Comparison of ENCODE assay signal across 34 cellular contexts in the genomic region with DNA sequence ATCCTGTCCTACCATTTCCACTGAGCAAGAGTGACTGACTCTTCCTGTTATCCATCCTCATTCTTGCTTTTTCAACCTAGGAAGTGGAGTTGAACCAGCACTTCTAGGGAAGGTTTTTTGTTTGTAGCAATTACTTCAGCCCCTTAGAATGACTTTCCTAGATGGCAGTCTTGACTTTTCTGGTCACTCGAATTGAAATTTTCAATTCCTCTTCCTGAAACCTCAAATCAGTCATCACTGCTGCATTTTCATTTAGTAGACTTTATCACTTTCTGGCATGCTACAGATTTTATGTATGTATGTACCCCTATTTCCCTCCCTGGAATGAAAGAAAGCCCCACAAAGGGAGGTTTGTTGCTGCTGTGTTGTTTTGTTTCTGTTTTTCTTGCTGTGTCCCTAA.
"Had no signal": no experiment of that assay in that cellular context is flagged by ENCODE, and none has a peak within 500 bp of the region (broad histone marks: within the 10 kb centered on the region; RNA-seq: fewer than 3 reads in every experiment).

No MANE protein-coding gene starts in this region.

- H3K27ac ChIP-seq: ascending aorta, cardiac muscle cell, PC-9, RWPE1, WERI-Rb-1 had no signal

- DNase-seq: activated CD4-positive, alpha-beta T cell treated with anti-CD3 and anti-CD28 coated beads, Interleukin-2, amount 10 ng/mL, durations not matched to agents 24 days and 14 days; activated CD4-positive, alpha-beta T cell treated with anti-CD3 and anti-CD28 coated beads, Interleukin-2, amount 50 U/mL, for 4 hours; activated CD8-positive, alpha-beta T cell treated with anti-CD3 and anti-CD28 coated beads for 36 hours; activated effector memory CD4-positive, alpha-beta T cell treated with anti-CD3 and anti-CD28 coated beads, Interleukin-2, amount 50 U/mL, for 16 hours; activated naive CD4-positive, alpha-beta T cell treated with Interleukin-2 at 50 U/mL for 16 hours; activated naive CD8-positive, alpha-beta T cell treated with anti-CD3 and anti-CD28 coated beads, Interleukin-2, amount 10 ng/mL, durations not matched to agents 7 days and 5 days; activated T-cell treated with anti-CD3 and anti-CD28 coated beads, Interleukin-2, amount 50 U/mL, for 1 hour; activated T-cell treated with anti-CD3 and anti-CD28 coated beads, Interleukin-2, amount 50 U/mL, for 72 hours; amygdala; NCI-H1048; NCI-H1105 treated with DMSO at 0.1 percent for 48 hours; NCI-H1436; NCI-H1694 treated with DMSO at 0.1 percent for 48 hours; NCI-H2029; NCI-H510A; NCI-H526; NCI-H748 treated with DMSO at 0.1 percent for 48 hours; NK-92 treated with Interleukin-12 subunit alpha and Interleukin-12 subunit beta, amount 100 ng/mL, for 24 hours; PC-9; SIG-M5; SW 1271; T-helper 1 cell; T-helper 2 cell; T-helper 9 cell; WERI-Rb-1 had no signal

- H3K4me1 Mint-ChIP-seq: activated CD4-positive, alpha-beta T cell treated with anti-CD3 and anti-CD28 coated beads, Interleukin-2, amount 10 ng/mL, durations not matched to agents 24 days and 14 days; activated naive CD4-positive, alpha-beta T cell treated with anti-CD3 and anti-CD28 coated beads, Interleukin-2, amount 50 U/mL, for 24 hours; activated naive CD8-positive, alpha-beta T cell treated with anti-CD3 and anti-CD28 coated beads, Interleukin-2, amount 10 ng/mL, durations not matched to agents 7 days and 5 days; activated T-helper 17 cell treated with anti-CD3 and anti-CD28 coated beads, Interleukin-2, amount 50 U/mL, for 72 hours; central memory CD8-positive, alpha-beta T cell had no signal

- H3K4me1 ChIP-seq: ascending aorta had no signal

- H3K36me3 Mint-ChIP-seq: activated naive CD4-positive, alpha-beta T cell treated with anti-CD3 and anti-CD28 coated beads, Interleukin-2, amount 50 U/mL, for 24 hours; activated naive CD8-positive, alpha-beta T cell treated with anti-CD3 and anti-CD28 coated beads, Interleukin-2, amount 10 ng/mL, durations not matched to agents 7 days and 5 days had no signal

- H3K9me3 Mint-ChIP-seq: activated CD4-positive, alpha-beta T cell treated with anti-CD3 and anti-CD28 coated beads, Interleukin-2, amount 10 ng/mL, durations not matched to agents 24 days and 14 days; activated CD8-positive, alpha-beta T cell treated with anti-CD3 and anti-CD28 coated beads for 36 hours; activated naive CD4-positive, alpha-beta T cell treated with anti-CD3 and anti-CD28 coated beads, Interleukin-2, amount 50 U/mL, for 24 hours; activated naive CD8-positive, alpha-beta T cell treated with anti-CD3 and anti-CD28 coated beads, Interleukin-2, amount 10 ng/mL, durations not matched to agents 7 days and 5 days; activated T-cell treated with anti-CD3 and anti-CD28 coated beads, Interleukin-2, amount 50 U/mL, for 72 hours had no signal

- FAIRE-seq: RCC 7860 had no signal

- H3K27ac Mint-ChIP-seq: activated CD4-positive, alpha-beta T cell treated with anti-CD3 and anti-CD28 coated beads, Interleukin-2, amount 10 ng/mL, durations not matched to agents 24 days and 14 days; activated CD8-positive, alpha-beta T cell treated with anti-CD3 and anti-CD28 coated beads for 36 hours; activated naive CD4-positive, alpha-beta T cell treated with anti-CD3 and anti-CD28 coated beads, Interleukin-2, amount 50 U/mL, for 24 hours; activated naive CD8-positive, alpha-beta T cell treated with anti-CD3 and anti-CD28 coated beads, Interleukin-2, amount 10 ng/mL, durations not matched to agents 7 days and 5 days; activated T-cell treated with anti-CD3 and anti-CD28 coated beads, Interleukin-2, amount 50 U/mL, for 72 hours; activated T-helper 17 cell treated with anti-CD3 and anti-CD28 coated beads, Interleukin-2, amount 50 U/mL, for 72 hours had no signal

- H3K27me3 Mint-ChIP-seq: activated CD4-positive, alpha-beta T cell treated with anti-CD3 and anti-CD28 coated beads, Interleukin-2, amount 10 ng/mL, durations not matched to agents 24 days and 14 days; activated CD8-positive, alpha-beta T cell treated with anti-CD3 and anti-CD28 coated beads for 36 hours; activated naive CD4-positive, alpha-beta T cell treated with anti-CD3 and anti-CD28 coated beads, Interleukin-2, amount 50 U/mL, for 24 hours; activated naive CD8-positive, alpha-beta T cell treated with anti-CD3 and anti-CD28 coated beads, Interleukin-2, amount 10 ng/mL, durations not matched to agents 7 days and 5 days; activated T-helper 17 cell treated with anti-CD3 and anti-CD28 coated beads, Interleukin-2, amount 50 U/mL, for 72 hours; central memory CD8-positive, alpha-beta T cell had no signal

- H3K27me3 ChIP-seq: ascending aorta, cardiac muscle cell had no signal

- ATAC-seq: activated CD8-positive, alpha-beta T cell treated with anti-CD3 and anti-CD28 coated beads for 36 hours; activated T-cell treated with anti-CD3 and anti-CD28 coated beads, Interleukin-2, amount 50 U/mL, for 72 hours; activated T-helper 17 cell treated with anti-CD3 and anti-CD28 coated beads, Interleukin-2, amount 50 U/mL, for 72 hours; Right ventricle myocardium inferior; SK-N-SH treated with all-trans-retinoic acid at 6 μM for 48 hours had no signal

- H3K9me3 ChIP-seq: ascending aorta had no signal

- H3K4me3 Mint-ChIP-seq: activated CD4-positive, alpha-beta T cell treated with anti-CD3 and anti-CD28 coated beads, Interleukin-2, amount 10 ng/mL, durations not matched to agents 24 days and 14 days; activated CD8-positive, alpha-beta T cell treated with anti-CD3 and anti-CD28 coated beads for 36 hours; activated naive CD4-positive, alpha-beta T cell treated with anti-CD3 and anti-CD28 coated beads, Interleukin-2, amount 50 U/mL, for 24 hours; activated naive CD8-positive, alpha-beta T cell treated with anti-CD3 and anti-CD28 coated beads, Interleukin-2, amount 10 ng/mL, durations not matched to agents 7 days and 5 days; activated T-cell treated with anti-CD3 and anti-CD28 coated beads, Interleukin-2, amount 50 U/mL, for 72 hours; activated T-helper 17 cell treated with anti-CD3 and anti-CD28 coated beads, Interleukin-2, amount 50 U/mL, for 72 hours; central memory CD8-positive, alpha-beta T cell had no signal

- H3K4me3 ChIP-seq: ascending aorta, cardiac muscle cell, PC-9 had no signal

- H3K36me3 ChIP-seq: ascending aorta, cardiac muscle cell, WERI-Rb-1 had no signal
